In genomic region chr1:158002630-158003408, GRCh38 we compare ENCODE assay signal across 9 cellular contexts. TPM values are rescaled to one million over a fixed set of nuclear protein-coding genes. Genes with fewer than 3 reads are reported as not detected.
A peak's percentile ranks its signal among the peaks of the same experiment; 100 is the strongest.
DNase-seq lines count a peak whose midpoint lies in the region; ATAC-seq and TF ChIP-seq lines count a peak whose summit lies in the region.
"Had no signal": no experiment of that assay in that cellular context is flagged by ENCODE, and none has a peak within 500 bp of the region (broad histone marks: within the 10 kb centered on the region; RNA-seq: fewer than 3 reads in every experiment).

No MANE protein-coding gene starts in this region.

- H3K36me3 Mint-ChIP-seq in activated T-cell treated with anti-CD3 and anti-CD28 coated beads, Interleukin-2, amount 50 U/mL, for 24 hours (ENCODE audit: low read depth): no peaks in the 10 kb centered on the region

- no peak for TF ChIP-seq CTCF in adrenal gland (IDR thresholded peaks at IDR 0.05)

- peak overlapping the region; percentile 78 for H3K4me2 ChIP-seq in GM23248 (ENCODE audit: unreplicated experiment)
- peak overlapping the region; percentile 70 for H3K4me2 ChIP-seq in skeletal muscle satellite cell (ENCODE audit: low read length)

- H3K9me3 Mint-ChIP-seq in activated T-cell treated with anti-CD3 and anti-CD28 coated beads, Interleukin-2, amount 50 U/mL, for 24 hours: no peaks in the 10 kb centered on the region

- WGBS in GM23248 (ENCODE audit: low coverage in 1 of 2, low lambda C conversion rate in 2 of 2, missing lambda C conversion rate in 2 of 2), 2 experiments: 13 to 16% methylated on average over 13 to 14 of the region's 14 CpGs
- WGBS in adrenal gland, 4 donors: 31 to 46% (median 38%) methylated on average over 14 of the region's 14 CpGs

- H3K4me1 ChIP-seq in GM23248 (ENCODE audit: insufficient read depth): peaks cover 67% of the 10 kb centered on the region
- peaks cover 80 to 95% of the 10 kb centered on the region in 2 donors for H3K4me1 ChIP-seq in adrenal gland (replicated peaks in 1 of 2)
- H3K4me1 ChIP-seq in skeletal muscle satellite cell (ENCODE audit: control insufficient read depth, insufficient read depth, low read length): peaks cover 44% of the 10 kb centered on the region

- intact Hi-C loops in adrenal gland (cut with DNase I): no loop called here

- peaks cover 100% of the 10 kb centered on the region for H3K79me2 ChIP-seq in GM23248 (ENCODE audit: insufficient read depth)

- peak overlapping the region; percentile 42; the same call in 1 of the 2 replicates for H2AFZ ChIP-seq in GM23248

- H3K36me3 ChIP-seq in GM23248 (ENCODE audit: low read depth) (no peaks in the 10 kb centered on the region), adrenal gland (replicated peaks in 1 of 2) (no peaks in the 10 kb centered on the region), skeletal muscle satellite cell (ENCODE audit: insufficient read depth, low read length) (peaks cover 5% of the 10 kb centered on the region)

- H3K4me1 Mint-ChIP-seq in activated T-cell treated with anti-CD3 and anti-CD28 coated beads, Interleukin-2, amount 50 U/mL, for 24 hours (ENCODE audit: low read depth): no peaks in the 10 kb centered on the region

- no peaks in the 10 kb centered on the region for H3K27me3 ChIP-seq in GM23248 (replicated peaks; ENCODE audit: insufficient read depth)
- no peaks in the 10 kb centered on the region for H3K27me3 ChIP-seq in adrenal gland
- no peaks in the 10 kb centered on the region for H3K27me3 ChIP-seq in skeletal muscle satellite cell (ENCODE audit: control insufficient read depth, insufficient read depth, low read length)

- H4K20me1 ChIP-seq in GM23248 (ENCODE audit: insufficient read depth): 0 out of 2 replicates have a peak, but pooled peaks cover 3% of the 10 kb centered on the region

- peak overlapping the region; percentile 61 for H3K9ac ChIP-seq in GM23248
- peak overlapping the region; percentile 54 for H3K9ac ChIP-seq in skeletal muscle satellite cell (ENCODE audit: low read depth, low read length)

- H3K9me2 ChIP-seq in GM23248 (ENCODE audit: insufficient read depth): no peaks in the 10 kb centered on the region

- no peak overlapping the region for H3K27ac Mint-ChIP-seq in activated T-cell treated with anti-CD3 and anti-CD28 coated beads, Interleukin-2, amount 50 U/mL, for 24 hours

- no peaks in the 10 kb centered on the region for H3K9me3 ChIP-seq in GM23248 (ENCODE audit: low read depth)
- H3K9me3 ChIP-seq in adrenal gland (replicated peaks in 1 of 3): no peaks in the 10 kb centered on the region
- H3K9me3 ChIP-seq in skeletal muscle satellite cell (replicated peaks; ENCODE audit: low read length): no peaks in the 10 kb centered on the region

- H3K27me3 Mint-ChIP-seq in activated T-cell treated with anti-CD3 and anti-CD28 coated beads, Interleukin-2, amount 50 U/mL, for 24 hours: peaks cover 11% of the 10 kb centered on the region

- in situ Hi-C loops in GM23248 (cut with MboI): no loop called here

- peaks cover 43% of the 10 kb centered on the region for H3F3A ChIP-seq in GM23248 (ENCODE audit: insufficient read depth)

- H3K27ac ChIP-seq in GM23248 (peak overlapping the region; percentile 87), adrenal gland (peak overlapping the region in 4 of 5 donors; percentile 44 to 78 (median 60))

- DNase-seq in GM23248: peak; percentile 74
- DNase-seq in adrenal gland: peak in 1 of 7 donors; percentile 50
- DNase-seq in hepatic stellate cell (ENCODE audit: low spot score): peak; percentile 50
- no peak for DNase-seq in activated T-cell treated with anti-CD3 and anti-CD28 coated beads, Interleukin-2, amount 50 U/mL, for 24 hours
- no peak for DNase-seq in SKM-1 (lab: John Stamatoyannopoulos, UW; ENCODE audit: unreplicated experiment)
- DNase-seq: MV-4-11 had no signal

- no peak for ATAC-seq in GM21390 (IDR thresholded peaks at IDR 0.05; ENCODE audit: unreplicated experiment)
- ATAC-seq in GM18519 (IDR thresholded peaks at IDR 0.05; ENCODE audit: low FRiP score, unreplicated experiment): no peak

- H3K4me3 ChIP-seq in GM23248: peak overlapping the region; percentile 41
- H3K4me3 ChIP-seq in adrenal gland: no peak overlapping the region
- H3K4me3 ChIP-seq in skeletal muscle satellite cell (ENCODE audit: low read length): peak overlapping the region; percentile 22

- no peak overlapping the region for H3K4me3 Mint-ChIP-seq in activated T-cell treated with anti-CD3 and anti-CD28 coated beads, Interleukin-2, amount 50 U/mL, for 24 hours

- no peak for TF ChIP-seq POLR2A in adrenal gland (IDR thresholded peaks at IDR 0.05)

RNA-seq across cellular contexts. Expression of gene KIRREL1, which starts 9.4 kb away (rescaled TPM):
- total RNA-seq in GM23248 (2014; rRNA removed; shearing (Covaris generic)): 108 and 110 TPM in 2 replicates
- 33.3 and 33.7 TPM in 2 replicates for polyA plus RNA-seq in GM23248 (2016; fragmentation: Nextera tagmentation; extraction: Ambion mirVana)
- total RNA-seq in adrenal gland: 10 to 100 TPM; 23.6 to 57.2 (median 50.4) TPM
- 10 to 100 TPM; 10.1 to 13.9 (median 11.2) TPM for polyA plus RNA-seq in adrenal gland
- 83.4 and 83.9 TPM in 2 replicates for total RNA-seq in skeletal muscle satellite cell (2012; rRNA removed)

Comparison
In these comparisons a context has a peak if more than half of its experiments do, and no peak if none do; other contexts are left out.
1. DNase-seq: peak in GM23248 (single experiment) and hepatic stellate cell (single experiment); none in activated T-cell treated with anti-CD3 and anti-CD28 coated beads, Interleukin-2, amount 50 U/mL, for 24 hours (single experiment) and SKM-1 (single experiment).
2. H3K4me3 ChIP-seq: peak in GM23248 (single experiment) and skeletal muscle satellite cell (single experiment); none in adrenal gland (0 of 4).